ENCODE assay signal across 9 cellular contexts in genomic region chr7:97104719-97105129, GRCh38. TPM values are rescaled to one million over a fixed set of nuclear protein-coding genes. Genes with fewer than 3 reads are reported as not detected.
A peak's percentile ranks its signal among the peaks of the same experiment; 100 is the strongest.
DNase-seq lines count a peak whose midpoint lies in the region; ATAC-seq, FAIRE-seq and TF ChIP-seq lines count a peak whose summit lies in the region.
"Had no signal": no experiment of that assay in that cellular context is flagged by ENCODE, and none has a peak within 500 bp of the region (broad histone marks: within the 10 kb centered on the region; RNA-seq: fewer than 3 reads in every experiment).

No MANE protein-coding gene starts in this region.

- no peaks in the 10 kb centered on the region for H4K20me1 ChIP-seq in DND-41 (ENCODE audit: insufficient read depth, low read length)

- H3K27me3 ChIP-seq in DND-41 (ENCODE audit: insufficient read depth, low read length, poor library complexity): no peaks in the 10 kb centered on the region

- H3K4me1 Mint-ChIP-seq in activated T-cell treated with anti-CD3 and anti-CD28 coated beads, Interleukin-2, amount 50 U/mL, for 72 hours (ENCODE audit: low read depth): no peaks in the 10 kb centered on the region
- no peaks in the 10 kb centered on the region for H3K4me1 Mint-ChIP-seq in neural crest cell

- H3K9me3 Mint-ChIP-seq in activated T-cell treated with anti-CD3 and anti-CD28 coated beads, Interleukin-2, amount 50 U/mL, for 72 hours: no peaks in the 10 kb centered on the region
- peaks cover 5% of the 10 kb centered on the region for H3K9me3 Mint-ChIP-seq in neural crest cell

- no peaks in the 10 kb centered on the region for H3K9me3 ChIP-seq in DND-41 (ENCODE audit: insufficient read depth, low read length, severe bottlenecking)

- peaks cover 0 to 3% of the 10 kb centered on the region in 2 donors for H3K36me3 Mint-ChIP-seq in activated T-cell treated with anti-CD3 and anti-CD28 coated beads, Interleukin-2, amount 50 U/mL, for 72 hours (ENCODE audit: insufficient read depth in 2 of 2)
- H3K36me3 Mint-ChIP-seq in neural crest cell (ENCODE audit: low read depth): no peaks in the 10 kb centered on the region

- H3K4me3 Mint-ChIP-seq in activated T-cell treated with anti-CD3 and anti-CD28 coated beads, Interleukin-2, amount 50 U/mL, for 72 hours: no peak overlapping the region
- no peak overlapping the region for H3K4me3 Mint-ChIP-seq in neural crest cell

- FAIRE-seq in RCC 7860 (lab: Jason Lieb, UNC): no peak
- FAIRE-seq: endometrium had no signal

- peak; percentile 43 for TF ChIP-seq CTCF in DND-41 (IDR thresholded peaks at IDR 0.05; ENCODE audit: borderline replicate concordance, extremely low read depth, low read length, poor library complexity, severe bottlenecking)
- TF ChIP-seq CTCF in fibroblast of mammary gland (conservative IDR thresholded peaks at IDR 0.05; ENCODE audit: control insufficient read depth, insufficient read depth, low read depth, low read length): peak; percentile 68
- TF ChIP-seq CTCF in neural crest cell (conservative IDR thresholded peaks at IDR 0.05): peak; percentile 91

- no peak overlapping the region for H2AFZ ChIP-seq in DND-41 (ENCODE audit: low read depth, low read length)

- DNase-seq in DND-41: peak; percentile 15
- DNase-seq in LHCN-M2 (ENCODE audit: low read depth): peak; percentile 74
- DNase-seq in RCC 7860 (ENCODE audit: low spot score): peak; percentile 41
- peak; percentile 73 to 80 for DNase-seq in activated T-cell treated with anti-CD3 and anti-CD28 coated beads, Interleukin-2, amount 50 U/mL, for 72 hours
- peak; percentile 67 for DNase-seq in fibroblast of mammary gland (ENCODE audit: low read depth)
- DNase-seq in neural crest cell (ENCODE audit: low read depth, low spot score): peak; percentile 88
- DNase-seq in stromal cell of bone marrow (ENCODE audit: low read depth): peak; percentile 38

- ATAC-seq in DND-41 (ENCODE audit: insufficient read depth, low read depth) (no peak), GM21786 (IDR thresholded peaks at IDR 0.05; ENCODE audit: unreplicated experiment) (peak; percentile 94)
- peak; percentile 82 to 86 for ATAC-seq in activated T-cell treated with anti-CD3 and anti-CD28 coated beads, Interleukin-2, amount 50 U/mL, for 72 hours (replicated peaks in 1 of 2)

- no peak overlapping the region for H3K9ac ChIP-seq in DND-41 (ENCODE audit: low read depth, low read length)

- H3K27ac Mint-ChIP-seq in activated T-cell treated with anti-CD3 and anti-CD28 coated beads, Interleukin-2, amount 50 U/mL, for 72 hours: no peak overlapping the region
- no peak overlapping the region for H3K27ac Mint-ChIP-seq in neural crest cell (ENCODE audit: unreplicated experiment)

- H3K79me2 ChIP-seq in DND-41 (ENCODE audit: insufficient read depth, low read length): no peaks in the 10 kb centered on the region

- no peaks in the 10 kb centered on the region for H3K36me3 ChIP-seq in DND-41 (ENCODE audit: insufficient read depth, low read length)

- H3K4me3 ChIP-seq in DND-41 (ENCODE audit: low read depth in 1 of 2, low read length in 2 of 2) (no peak overlapping the region), fibroblast of mammary gland (ENCODE audit: control insufficient read depth, low read depth, low read length) (no peak overlapping the region)

- no peaks in the 10 kb centered on the region for H3K4me1 ChIP-seq in DND-41 (ENCODE audit: insufficient read depth, low read length)

- no peak overlapping the region for H3K27ac ChIP-seq in DND-41 (ENCODE audit: low read length)

- peaks cover 34% of the 10 kb centered on the region for H3K27me3 Mint-ChIP-seq in activated T-cell treated with anti-CD3 and anti-CD28 coated beads, Interleukin-2, amount 50 U/mL, for 72 hours (ENCODE audit: low read depth)
- peaks cover 30% of the 10 kb centered on the region for H3K27me3 Mint-ChIP-seq in neural crest cell (ENCODE audit: low read depth)

- H3K4me2 ChIP-seq in DND-41 (ENCODE audit: insufficient read depth, low read length): no peak overlapping the region

RNA-seq across cellular contexts. Expression of gene SDHAF3, which starts 12.8 kb away (rescaled TPM):
- 23.0 and 34.6 TPM in 2 replicates for total RNA-seq in LHCN-M2 (2014; rRNA removed)
- polyA plus RNA-seq in LHCN-M2 (2012): 22.2 TPM
- total RNA-seq in activated T-cell treated with anti-CD3 and anti-CD28 coated beads, Interleukin-2, amount 50 U/mL, for 72 hours: 10 to 100 TPM; 16.1 to 19.0 TPM
- 25.1 and 27.3 TPM in 2 replicates for total RNA-seq in neural crest cell

Comparison
In these comparisons a context has a peak if more than half of its experiments do, and no peak if none do; other contexts are left out.
1. DNase-seq: peak in every context shown above with its lines; median percentile 88 in neural crest cell; 76 in activated T-cell treated with anti-CD3 and anti-CD28 coated beads, Interleukin-2, amount 50 U/mL, for 72 hours; 74 in LHCN-M2; 67 in fibroblast of mammary gland; 41 in RCC 7860; 38 in stromal cell of bone marrow; 15 in DND-41.